32 cellular contexts compared by ENCODE assay signal in the genomic region with DNA sequence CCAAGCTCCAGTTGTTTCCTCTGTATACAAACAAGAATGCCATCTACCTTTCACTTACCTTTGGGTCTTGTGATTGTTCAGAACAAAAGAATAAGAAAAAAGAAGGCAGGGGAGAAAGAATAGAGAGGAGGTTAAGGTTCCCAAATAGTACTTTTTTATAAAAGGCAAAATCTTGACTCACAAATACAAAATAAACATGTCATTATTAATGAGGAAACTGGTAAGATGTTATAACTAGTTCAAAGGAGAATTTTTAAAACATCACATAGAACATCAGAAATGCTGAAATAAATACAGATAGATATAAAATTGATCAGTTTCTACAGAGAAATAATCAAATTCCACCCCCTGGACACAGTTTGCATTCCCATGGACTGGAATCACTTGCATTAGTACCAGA.
"Had no signal": no experiment of that assay in that cellular context is flagged by ENCODE, and none has a peak within 500 bp of the region (broad histone marks: within the 10 kb centered on the region; RNA-seq: fewer than 3 reads in every experiment).

No MANE protein-coding gene starts in this region.

- DNase-seq: activated effector memory CD4-positive, alpha-beta T cell treated with anti-CD3 and anti-CD28 coated beads, Interleukin-2, amount 50 U/mL, for 16 hours; activated effector memory CD4-positive, alpha-beta T cell treated with Interleukin-2 at 50 U/mL for 16 hours; activated gamma-delta T cell; activated gamma-delta T cell treated with Interleukin-2 at 50 U/mL for 16 hours; activated naive CD4-positive, alpha-beta T cell; activated naive CD4-positive, alpha-beta T cell treated with anti-CD3 and anti-CD28 coated beads for 36 hours; activated naive CD4-positive, alpha-beta T cell treated with anti-CD3 and anti-CD28 coated beads, Interleukin-2, amount 10 ng/mL, durations not matched to agents 7 days and 5 days; activated naive CD4-positive, alpha-beta T cell treated with anti-CD3 and anti-CD28 coated beads, Interleukin-2, amount 50 U/mL, for 16 hours; activated naive CD4-positive, alpha-beta T cell treated with Interleukin-2 at 50 U/mL for 16 hours; activated naive CD8-positive, alpha-beta T cell treated with anti-CD3 and anti-CD28 coated beads for 36 hours; activated naive CD8-positive, alpha-beta T cell treated with anti-CD3 and anti-CD28 coated beads, Interleukin-2, amount 10 ng/mL, durations not matched to agents 7 days and 5 days; activated naive CD8-positive, alpha-beta T cell treated with anti-CD3 and anti-CD28 coated beads, Interleukin-2, amount 50 U/mL, for 24 hours; activated T-cell treated with anti-CD3 and anti-CD28 coated beads, Interleukin-2, amount 50 U/mL, for 1 hour; activated T-cell treated with anti-CD3 and anti-CD28 coated beads, Interleukin-2, amount 50 U/mL, for 24 hours; activated T-cell treated with anti-CD3 and anti-CD28 coated beads, Interleukin-2, amount 50 U/mL, for 4 hours; activated T-cell treated with anti-CD3 and anti-CD28 coated beads, Interleukin-2, amount 50 U/mL, for 48 hours; activated T-cell treated with anti-CD3 and anti-CD28 coated beads, Interleukin-2, amount 50 U/mL, for 72 hours; adrenal gland; amniotic stem cell; amygdala; anterior cingulate cortex; aorta; body of pancreas; brain microvascular endothelial cell; caudate nucleus; central memory CD4-positive, alpha-beta T cell; cerebellar nuclear complex had no signal

- H3K4me1 ChIP-seq: ascending aorta, body of pancreas, breast epithelium had no signal

- H3K36me3 ChIP-seq: adrenal gland, ascending aorta, brain microvascular endothelial cell, breast epithelium, cardiac muscle cell had no signal

- FAIRE-seq: astrocyte, bronchial epithelial cell had no signal

- H3K9me3 ChIP-seq: adrenal gland, ascending aorta, body of pancreas, breast epithelium had no signal

- H3K27me3 ChIP-seq: adrenal gland, ascending aorta, body of pancreas, brain microvascular endothelial cell, breast epithelium, cardiac muscle cell had no signal

- H3K27ac ChIP-seq: adrenal gland, ascending aorta, body of pancreas, brain microvascular endothelial cell, breast epithelium, cardiac muscle cell had no signal

- H3K4me3 ChIP-seq: adrenal gland, ascending aorta, body of pancreas, breast epithelium, cardiac muscle cell had no signal
